ENCODE assay signal across 8 cellular contexts in the genomic region with DNA sequence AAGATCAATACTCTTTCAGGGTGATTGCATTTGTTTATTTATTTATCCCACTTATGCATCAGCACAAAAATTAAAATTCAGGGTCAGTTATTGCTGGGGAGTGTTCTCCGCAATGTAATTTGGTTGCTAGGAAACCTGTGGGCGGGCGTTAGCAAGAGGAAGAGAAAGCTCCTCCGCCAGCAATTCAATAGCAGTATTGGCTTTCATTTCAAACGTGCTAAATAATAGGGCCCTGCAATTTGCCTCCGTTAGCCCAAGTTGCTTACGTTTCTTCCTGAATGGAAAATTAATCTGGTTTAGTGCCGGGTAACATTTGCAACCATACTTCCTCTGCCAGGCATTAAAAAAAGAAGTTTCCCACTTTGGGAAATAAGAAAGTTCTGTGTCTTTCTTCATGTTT. TPM values are rescaled to one million over a fixed set of nuclear protein-coding genes. Genes with fewer than 3 reads are reported as not detected.
DNase-seq lines count a peak whose midpoint lies in the region; ATAC-seq and TF ChIP-seq lines count a peak whose summit lies in the region.

No MANE protein-coding gene starts in this region.

- peaks cover 3% of the 10 kb centered on the region for H3K4me1 ChIP-seq in mucosa of descending colon (ENCODE audit: low read depth)

- intact Hi-C loops in mucosa of descending colon (cut with DNase I, micrococcal nuclease): no loop called here

- H3K4me3 ChIP-seq in HL-60 (replicated peaks; ENCODE audit: insufficient read depth, low read length) (no peak overlapping the region), mucosa of descending colon (no peak overlapping the region)

- peak overlapping the region; percentile 77 for H3K27ac ChIP-seq in HL-60 (replicated peaks)

- ATAC-seq in GM19468 (IDR thresholded peaks at IDR 0.05; ENCODE audit: extremely low read depth, unreplicated experiment) (peak; percentile 59), mucosa of descending colon (peak; percentile 93)

- no peaks in the 10 kb centered on the region for H3K27me3 ChIP-seq in HL-60 (ENCODE audit: insufficient read depth, poor library complexity, severe bottlenecking)

- no peaks in the 10 kb centered on the region for H3K9me3 ChIP-seq in mucosa of descending colon

- H3K36me3 ChIP-seq in mucosa of descending colon (ENCODE audit: low read depth): no peaks in the 10 kb centered on the region

- TF ChIP-seq CTCF in HL-60 (IDR thresholded peaks at IDR 0.05; ENCODE audit: insufficient read depth, low read length) (no peak), mucosa of descending colon (IDR thresholded peaks at IDR 0.05) (no peak)

- DNase-seq in Ammon's horn (ENCODE audit: low spot score) (peak; percentile 78), HL-60 (ENCODE audit: low read depth in 1 of 2, low spot score in 1 of 2) (peak; percentile 50 to 85), T-helper 9 cell (peak; percentile 53), mucosa of descending colon (peak; percentile 65 to 92 (median 71)), mesenteric fat pad (ENCODE audit: low spot score) (no peak)
- DNase-seq in central memory CD4-positive, alpha-beta T cell: peak; percentile 72
- DNase-seq in stimulated activated CD8-positive, alpha-beta memory T cell treated with anti-CD3 and anti-CD28 coated beads, Interleukin-7, amount 100 ng/mL, for 24 hours (ENCODE audit: low read depth): peak; percentile 29

RNA-seq across cellular contexts. Expression of a gene that starts 35.5 kb away (rescaled TPM):
- total RNA-seq in mucosa of descending colon: 10 to 100 TPM; 15.0 to 35.0 (median 18.8) TPM
- total RNA-seq in mesenteric fat pad: 12.2 TPM
